In genomic region chr13:34942732-34943674, GRCh38 we compare ENCODE assay signal across 8 cellular contexts. TPM values are rescaled to one million over a fixed set of nuclear protein-coding genes. Genes with fewer than 3 reads are reported as not detected.
DNase-seq lines count a peak whose midpoint lies in the region; ATAC-seq and TF ChIP-seq lines count a peak whose summit lies in the region.

No MANE protein-coding gene starts in this region.

- no peak for ATAC-seq in activated CD4-positive, CD25-positive, alpha-beta regulatory T cell treated with anti-CD3 and anti-CD28 coated beads, Interleukin-2, amount 50 U/mL, for 24 hours
- ATAC-seq in HG02642 (IDR thresholded peaks at IDR 0.05; ENCODE audit: poor library complexity, unreplicated experiment) = peak; percentile 6
- ATAC-seq in HG03039 (IDR thresholded peaks at IDR 0.05; ENCODE audit: unreplicated experiment) = no peak

- peak overlapping the region; percentile 82 for H3K4me3 ChIP-seq in brain microvascular endothelial cell (ENCODE audit: low read depth, low read length)
- peak overlapping the region; percentile 73 to 92 (median 84) for H3K4me3 ChIP-seq in spleen

- H3K27ac ChIP-seq in brain microvascular endothelial cell (no peak overlapping the region), spleen (peak overlapping the region in 7 of 8 donors; percentile 75 to 88 (median 86))

- peaks cover 7 to 48% (median 24%) of the 10 kb centered on the region in 6 donors for H3K4me1 ChIP-seq in spleen

- no peak for TF ChIP-seq POLR2A in spleen (IDR thresholded peaks at IDR 0.05)

- H3K9me3 ChIP-seq in spleen = no peaks in the 10 kb centered on the region

- H3K36me3 ChIP-seq in brain microvascular endothelial cell (replicated peaks) (no peaks in the 10 kb centered on the region), spleen (no peaks in the 10 kb centered on the region)

- peak; percentile 29 for DNase-seq in activated CD4-positive, CD25-positive, alpha-beta regulatory T cell treated with anti-CD3 and anti-CD28 coated beads, Interleukin-2, amount 50 U/mL, for 72 hours
- peak; percentile 70 for DNase-seq in NCI-H748 treated with DMSO at 0.1 percent for 48 hours (lab: John Stamatoyannopoulos, UW)
- no peak for DNase-seq in brain microvascular endothelial cell
- DNase-seq in islet precursor cell = peak; percentile 62
- peak; percentile 77 for DNase-seq in spleen

- in situ Hi-C loops in brain microvascular endothelial cell (cut with HindIII; ENCODE audit: low pct_ligation_motif_present, low sequenced_read_pairs) = no loop called here

- WGBS in spleen, 5 donors = 2 to 9% (median 4%) methylated on average over 30 to 67 of the region's 67 CpGs

- TF ChIP-seq CTCF in brain microvascular endothelial cell (IDR thresholded peaks at IDR 0.05; ENCODE audit: low read depth, low read length, missing control alignments) (no peak), spleen (IDR thresholded peaks at IDR 0.05 in 8 of 11, conservative IDR thresholded peaks at IDR 0.05 in 3 of 11) (no peak)

- H3K27me3 ChIP-seq in brain microvascular endothelial cell (replicated peaks) = no peaks in the 10 kb centered on the region
- H3K27me3 ChIP-seq in spleen (replicated peaks in 1 of 7) = peaks cover 0 to 30% (median 7%) of the 10 kb centered on the region in 7 donors

- intact Hi-C loops in spleen (cut with DNase I; ENCODE audit: low total_unique reads) = loop anchor here (10.0 kb wide), 1 partner anchor 202 kb away; no protein-coding TSS in a partner anchor

RNA-seq across cellular contexts. Expression of gene NBEA, which starts 0.9 kb away (rescaled TPM):
- total RNA-seq in spleen = 10 to 100 TPM; 11.0 to 27.7 (median 14.2) TPM
- polyA plus RNA-seq in spleen = 1 to 10 TPM; 1.8 to 3.1 (median 1.8) TPM
